26 cellular contexts compared by ENCODE assay signal in the genomic region with DNA sequence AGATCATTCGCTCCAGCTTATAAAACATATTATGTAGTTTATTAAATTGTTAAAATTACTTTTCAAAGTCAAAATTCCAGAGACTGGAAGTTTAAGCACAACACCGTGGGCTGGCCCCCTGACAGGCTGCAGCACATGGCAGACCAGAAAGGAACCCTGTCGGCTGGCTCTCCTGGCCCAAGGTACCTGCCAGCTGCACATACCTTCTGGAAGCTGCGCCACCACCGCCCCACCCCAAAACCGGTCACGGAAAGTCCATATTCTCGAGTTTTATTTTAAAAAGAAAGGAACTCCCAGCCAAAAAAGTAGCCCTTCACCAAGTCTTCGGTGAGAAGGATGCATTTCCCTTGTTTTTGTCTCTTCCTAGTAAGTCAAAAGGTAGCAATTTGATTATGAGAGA.
A peak's percentile ranks its signal among the peaks of the same experiment; 100 is the strongest.
DNase-seq lines count a peak whose midpoint lies in the region; ATAC-seq and TF ChIP-seq lines count a peak whose summit lies in the region.
"Had no signal": no experiment of that assay in that cellular context is flagged by ENCODE, and none has a peak within 500 bp of the region (broad histone marks: within the 10 kb centered on the region; RNA-seq: fewer than 3 reads in every experiment).

No MANE protein-coding gene starts in this region.

- no peak overlapping the region for H3K4me3 ChIP-seq in Karpas-422 (ENCODE audit: low read length)
- H3K4me3 ChIP-seq in effector memory CD4-positive, alpha-beta T cell (ENCODE audit: insufficient read depth, low read depth, low read length, poor library complexity, severe bottlenecking), result peak overlapping the region; percentile 16
- H3K4me3 ChIP-seq: body of pancreas, gastroesophageal sphincter, mucosa of descending colon, neural progenitor cell, SJCRH30 had no signal

- peaks cover 14% of the 10 kb centered on the region for H3K9me3 Mint-ChIP-seq in activated CD8-positive, alpha-beta T cell treated with anti-CD3 and anti-CD28 coated beads for 36 hours

- H2AFZ ChIP-seq in Karpas-422 (ENCODE audit: low read length), result no peak overlapping the region
- H2AFZ ChIP-seq: neural progenitor cell had no signal

- POLR2A ChIA-PET in activated CD8-positive, alpha-beta T cell treated with anti-CD3 and anti-CD28 coated beads for 36 hours (lab: Charles Lee), result interaction anchor here (0.7 to 2.8 kb wide), 4 partner anchors 11 to 114 kb away, joined by 3 to 12 read pairs (median 7); a partner anchor contains a TSS

- H3K9me2 ChIP-seq in Karpas-422 (replicated peaks; ENCODE audit: insufficient read depth, low read length), result no peaks in the 10 kb centered on the region

- no peak for TF ChIP-seq CTCF in activated CD8-positive, alpha-beta T cell treated with anti-CD3 and anti-CD28 coated beads for 36 hours (IDR thresholded peaks at IDR 0.05)

- H3K27me3 ChIP-seq in Karpas-422 (ENCODE audit: low read length), result no peaks in the 10 kb centered on the region
- H3K27me3 ChIP-seq in effector memory CD4-positive, alpha-beta T cell (replicated peaks; ENCODE audit: control insufficient read depth, insufficient read depth, low read length, poor library complexity, severe bottlenecking), result no peaks in the 10 kb centered on the region
- H3K27me3 ChIP-seq: body of pancreas, gastroesophageal sphincter, neural progenitor cell, SJCRH30 had no signal

- CTCF ChIA-PET in activated CD8-positive, alpha-beta T cell treated with anti-CD3 and anti-CD28 coated beads for 36 hours (lab: Charles Lee), result interaction anchor here (0.9 to 1.7 kb wide), 7 partner anchors 9 to 93 kb away, joined by 3 to 6 read pairs (median 4); no protein-coding TSS in a partner anchor

- no peaks in the 10 kb centered on the region for H3K27me3 Mint-ChIP-seq in activated CD8-positive, alpha-beta T cell treated with anti-CD3 and anti-CD28 coated beads for 36 hours

- no peak overlapping the region for H3K9ac ChIP-seq in Karpas-422 (ENCODE audit: low read length)
- H3K9ac ChIP-seq: neural progenitor cell had no signal

- H3K36me3 ChIP-seq in Karpas-422 (ENCODE audit: insufficient read depth, low read length), result peaks cover 35% of the 10 kb centered on the region
- H3K36me3 ChIP-seq in effector memory CD4-positive, alpha-beta T cell (ENCODE audit: control insufficient read depth, insufficient read depth, low read length), result no peaks in the 10 kb centered on the region
- H3K36me3 ChIP-seq: neural progenitor cell, SJCRH30 had no signal

- intact Hi-C loops in activated CD8-positive, alpha-beta T cell treated with anti-CD3 and anti-CD28 coated beads for 36 hours (cut with micrococcal nuclease), result loop anchor here (5.0 to 10.0 kb wide), 2 partner anchors 37 to 184 kb away; no protein-coding TSS in a partner anchor

- H3K4me3 Mint-ChIP-seq in activated CD8-positive, alpha-beta T cell treated with anti-CD3 and anti-CD28 coated beads for 36 hours, result peak overlapping the region; percentile 62
- H3K4me3 Mint-ChIP-seq: H9, neural progenitor cell had no signal

- peaks cover 98% of the 10 kb centered on the region for H3K79me2 ChIP-seq in Karpas-422 (ENCODE audit: low read length)

- no peaks in the 10 kb centered on the region for H4K20me1 ChIP-seq in Karpas-422 (ENCODE audit: insufficient read depth, low read depth, low read length)

- no peak overlapping the region for H3K4me2 ChIP-seq in Karpas-422 (ENCODE audit: low read depth, low read length, poor library complexity, severe bottlenecking)
- H3K4me2 ChIP-seq: neural progenitor cell had no signal

- peak overlapping the region; percentile 53; the same call in 1 of the 2 replicates for H3K27ac ChIP-seq in Karpas-422 (ENCODE audit: low read length)
- H3K27ac ChIP-seq in effector memory CD4-positive, alpha-beta T cell (ENCODE audit: insufficient read depth, low read length, poor library complexity, severe bottlenecking), result peak overlapping the region; percentile 85
- H3K27ac ChIP-seq: body of pancreas, gastroesophageal sphincter, HL-60, neural progenitor cell, SJCRH30 had no signal

- no peak for ATAC-seq in activated CD8-positive, alpha-beta T cell treated with anti-CD3 and anti-CD28 coated beads for 36 hours
- ATAC-seq in GM18873 (IDR thresholded peaks at IDR 0.05; ENCODE audit: low FRiP score, unreplicated experiment) (no peak), GM18520 (IDR thresholded peaks at IDR 0.05; ENCODE audit: unreplicated experiment) (no peak)
- ATAC-seq: body of pancreas, gastroesophageal sphincter, HepG2, Panc1 had no signal

- H3K9me3 ChIP-seq in Karpas-422 (ENCODE audit: low read length), result no peaks in the 10 kb centered on the region
- H3K9me3 ChIP-seq in effector memory CD4-positive, alpha-beta T cell (ENCODE audit: control insufficient read depth, low read length), result no peaks in the 10 kb centered on the region
- H3K9me3 ChIP-seq: body of pancreas, gastroesophageal sphincter, SJCRH30 had no signal

- H3K36me3 Mint-ChIP-seq in activated CD8-positive, alpha-beta T cell treated with anti-CD3 and anti-CD28 coated beads for 36 hours (ENCODE audit: low read depth), result peaks cover 48% of the 10 kb centered on the region

- H3K27ac Mint-ChIP-seq in activated CD8-positive, alpha-beta T cell treated with anti-CD3 and anti-CD28 coated beads for 36 hours, result peak overlapping the region; percentile 98
- H3K27ac Mint-ChIP-seq: neural progenitor cell had no signal

- peak; percentile 59 for DNase-seq in activated CD8-positive, alpha-beta memory T cell treated with anti-CD3 and anti-CD28 coated beads for 24 hours
- no peak for DNase-seq in activated CD8-positive, alpha-beta memory T cell treated with anti-CD3 and anti-CD28 coated beads, Interleukin-2, amount 50 U/mL, for 4 hours
- no peak for DNase-seq in Karpas-422
- no peak for DNase-seq in activated CD8-positive, alpha-beta T cell treated with anti-CD3 and anti-CD28 coated beads for 36 hours
- DNase-seq in effector memory CD4-positive, alpha-beta T cell, result no peak
- DNase-seq in SHP77 treated with DMSO at 0.1 percent for 48 hours (lab: John Stamatoyannopoulos, UW), result no peak
- DNase-seq: ACHN; body of pancreas; C1 segment of cervical spinal cord; DMS153; effector CD8-positive, alpha-beta T cell; H9; hypothalamus; mucosa of descending colon; NCI-H1092 treated with DMSO at 0.1 percent for 48 hours; NCI-H2029 treated with DMSO at 0.1 percent for 48 hours; NCI-H446 treated with DMSO at 0.1 percent for 48 hours; NK-92 treated with Interleukin-12 subunit alpha and Interleukin-12 subunit beta, amount 100 ng/mL, for 24 hours; SJCRH30 had no signal

- H3K4me1 Mint-ChIP-seq in activated CD8-positive, alpha-beta T cell treated with anti-CD3 and anti-CD28 coated beads for 36 hours (ENCODE audit: low read depth), result peaks cover 81% of the 10 kb centered on the region

- H3K4me1 ChIP-seq in Karpas-422 (ENCODE audit: low read length), result peaks cover 37% of the 10 kb centered on the region
- H3K4me1 ChIP-seq in effector memory CD4-positive, alpha-beta T cell (ENCODE audit: control insufficient read depth, insufficient read depth, low read length, poor library complexity, severe bottlenecking), result peaks cover 36% of the 10 kb centered on the region
- H3K4me1 ChIP-seq: body of pancreas, SJCRH30 had no signal
